8 cellular contexts compared by ENCODE assay signal in genomic region chr9:120929392-120929791, GRCh38. TPM values are rescaled to one million over a fixed set of nuclear protein-coding genes. Genes with fewer than 3 reads are reported as not detected.
DNase-seq lines count a peak whose midpoint lies in the region; ATAC-seq, FAIRE-seq and TF ChIP-seq lines count a peak whose summit lies in the region.

No MANE protein-coding gene starts in this region.

- peak overlapping the region; percentile 92 for H3K9ac ChIP-seq in Karpas-422 (ENCODE audit: low read length)
- H3K9ac ChIP-seq in H1 (replicated peaks in 1 of 4; ENCODE audit: extremely low read depth in 1 of 4, low read depth in 3 of 4, low read length in 3 of 4) = peak overlapping the region in 2 of 4 experiments; percentile 24 to 37; a peak in 1 of 7 replicates

- TF ChIP-seq CTCF in BE2C (IDR thresholded peaks at IDR 0.05; ENCODE audit: low read depth, low read length) (no peak), H1 (IDR thresholded peaks at IDR 0.05; ENCODE audit: control extremely low read depth in 1 of 3, insufficient read depth in 1 of 3, low read depth in 1 of 3, low read length in 3 of 3) (no peak), GM20000 (IDR thresholded peaks at IDR 0.05; ENCODE audit: extremely low read depth, missing control alignments) (no peak)

- H4K20me1 ChIP-seq in Karpas-422 (ENCODE audit: insufficient read depth, low read depth, low read length) (no peaks in the 10 kb centered on the region), H1 (replicated peaks in 1 of 2; ENCODE audit: control insufficient read depth in 1 of 2, insufficient read depth in 2 of 2, low read length in 2 of 2) (no peaks in the 10 kb centered on the region)

- H2BK15ac ChIP-seq in H1 (ENCODE audit: low read length) = peak overlapping the region; percentile 82; the same call in 1 of the 2 replicates

- no peak overlapping the region for H3K18ac ChIP-seq in H1 (ENCODE audit: extremely low read depth, low read length)

- no peaks in the 10 kb centered on the region for H3K79me1 ChIP-seq in H1 (ENCODE audit: low read depth, low read length)

- H3K9me3 ChIP-seq in BE2C (no peaks in the 10 kb centered on the region), Karpas-422 (ENCODE audit: low read length) (no peaks in the 10 kb centered on the region), H1 (ENCODE audit: insufficient read depth in 2 of 2, low read depth in 1 of 2, low read length in 1 of 2) (no peaks in the 10 kb centered on the region)

- no peak overlapping the region for H2BK120ac ChIP-seq in H1 (replicated peaks; ENCODE audit: low read depth, low read length)

- H3K79me2 ChIP-seq in Karpas-422 (ENCODE audit: low read length) = no peaks in the 10 kb centered on the region
- H3K79me2 ChIP-seq in H1 (ENCODE audit: control insufficient read depth in 1 of 2, insufficient read depth in 2 of 2, low read length in 2 of 2) = no peaks in the 10 kb centered on the region

- POLR2A ChIA-PET in H1 (lab: Charles Lee; ENCODE audit: partially characterized antibody) = interaction anchor here (0.6 to 2.2 kb wide), 6 partner anchors 10 to 87 kb away, joined by 3 to 14 read pairs (median 3); partner anchors contain the start of gene PSMD5

- DNase-seq in BE2C = no peak
- no peak for DNase-seq in Karpas-422
- DNase-seq in H1 (ENCODE audit: low read depth in 1 of 2, low spot score in 2 of 2) = no peak
- no peak for DNase-seq in natural killer cell treated with Interleukin-12 subunit alpha and Interleukin-12 subunit beta and Interleukin-15 and Interleukin-18, amount 100 ng/mL, for 72 hours (ENCODE audit: low spot score)
- DNase-seq in GM20000 (ENCODE audit: low spot score) = no peak
- DNase-seq in hepatic stellate cell (ENCODE audit: low spot score) = no peak

- H3K9me2 ChIP-seq in Karpas-422 (replicated peaks; ENCODE audit: insufficient read depth, low read length) = no peaks in the 10 kb centered on the region

- H2AFZ ChIP-seq in Karpas-422 (ENCODE audit: low read length) (no peak overlapping the region), H1 (ENCODE audit: low read length) (peak overlapping the region; percentile 83)

- no peak for FAIRE-seq in H1 (lab: Jason Lieb, UNC)

- CTCF ChIA-PET in H1 (lab: Charles Lee; ENCODE audit: partially characterized antibody) = interaction anchor here (0.8 to 2.2 kb wide), 12 partner anchors 10 to 130 kb away, joined by 3 to 8 read pairs (median 4); partner anchors contain the start of gene PHF19

- no peak overlapping the region for H3K56ac ChIP-seq in H1 (replicated peaks; ENCODE audit: insufficient read length, low read depth, low read length)

- no peak overlapping the region for H2BK20ac ChIP-seq in H1 (ENCODE audit: low read length)

- H3K27ac Mint-ChIP-seq in natural killer cell treated with Interleukin-12 subunit alpha and Interleukin-12 subunit beta and Interleukin-15 and Interleukin-18, amount 100 ng/mL, for 72 hours = peak overlapping the region; percentile 97

- H4K91ac ChIP-seq in H1 (replicated peaks; ENCODE audit: insufficient read length, low read length) = peak overlapping the region; percentile 73

- H3K4me3 ChIP-seq in BE2C (ENCODE audit: low read depth, low read length) (peak overlapping the region; percentile 66), Karpas-422 (ENCODE audit: low read length) (peak overlapping the region; percentile 73), H1 (ENCODE audit: extremely low read depth in 1 of 4, insufficient read depth in 2 of 4, low read depth in 3 of 4, low read length in 4 of 4) (peak overlapping the region; percentile 51 to 81 (median 64))

- no peak for TF ChIP-seq EP300 in H1 (IDR thresholded peaks at IDR 0.05; ENCODE audit: borderline replicate concordance in 1 of 2, low read depth in 2 of 2, low read length in 2 of 2)

- H3K27me3 Mint-ChIP-seq in natural killer cell treated with Interleukin-12 subunit alpha and Interleukin-12 subunit beta and Interleukin-15 and Interleukin-18, amount 100 ng/mL, for 72 hours = no peaks in the 10 kb centered on the region

- H3K36me3 ChIP-seq in BE2C (no peaks in the 10 kb centered on the region), Karpas-422 (ENCODE audit: insufficient read depth, low read length) (0 out of 2 replicates have a peak, but pooled peaks cover 9% of the 10 kb centered on the region), H1 (ENCODE audit: control insufficient read depth in 2 of 4, insufficient read depth in 4 of 4, low read length in 3 of 4) (no peaks in the 10 kb centered on the region)

- no peak overlapping the region for H3K4ac ChIP-seq in H1 (replicated peaks; ENCODE audit: insufficient read length, low read depth, low read length)

- H3K4me1 ChIP-seq in BE2C = peaks cover 10% of the 10 kb centered on the region
- H3K4me1 ChIP-seq in Karpas-422 (ENCODE audit: low read length) = peaks cover 93% of the 10 kb centered on the region
- H3K4me1 ChIP-seq in H1 (replicated peaks in 1 of 4; ENCODE audit: control insufficient read depth in 3 of 4, insufficient read depth in 4 of 4, low read length in 3 of 4) = peaks cover 0 to 23% (median 13%) of the 10 kb centered on the region in 4 experiments; a peak in 6 of 7 replicates

- H4K5ac ChIP-seq in H1 (ENCODE audit: insufficient read length, low read depth, low read length) = no peak overlapping the region

- H3K4me3 Mint-ChIP-seq in natural killer cell treated with Interleukin-12 subunit alpha and Interleukin-12 subunit beta and Interleukin-15 and Interleukin-18, amount 100 ng/mL, for 72 hours = peak overlapping the region; percentile 76

- 64% methylated on average over 10 of the region's 10 CpGs; no CpG with 5 or more reads in 1 of the 2 experiments for WGBS in H1 (ENCODE audit: extremely low coverage in 1 of 2, insufficient coverage in 1 of 2, insufficient read length in 1 of 2, insufficient replicate concordance in 2 of 2, low coverage in 1 of 2, low lambda C conversion rate in 2 of 2, missing lambda C conversion rate in 1 of 2), 2 experiments

- H3K27me3 ChIP-seq in BE2C = no peaks in the 10 kb centered on the region
- no peaks in the 10 kb centered on the region for H3K27me3 ChIP-seq in Karpas-422 (ENCODE audit: low read length)
- H3K27me3 ChIP-seq in H1 (replicated peaks in 1 of 4; ENCODE audit: control insufficient read depth in 3 of 4, extremely low read depth in 1 of 4, insufficient read depth in 3 of 4, low read length in 3 of 4) = peaks cover 0 to 6% (median 2%) of the 10 kb centered on the region in 4 experiments; a peak in 1 of 7 replicates

- H3K23me2 ChIP-seq in H1 (ENCODE audit: low read depth, low read length) = peaks cover 3% of the 10 kb centered on the region; the same call in 1 of the 2 replicates

- no peak overlapping the region for H3K23ac ChIP-seq in H1 (ENCODE audit: insufficient read length)

- H3K9me3 Mint-ChIP-seq in natural killer cell treated with Interleukin-12 subunit alpha and Interleukin-12 subunit beta and Interleukin-15 and Interleukin-18, amount 100 ng/mL, for 72 hours = no peaks in the 10 kb centered on the region

- H3K36me3 Mint-ChIP-seq in natural killer cell treated with Interleukin-12 subunit alpha and Interleukin-12 subunit beta and Interleukin-15 and Interleukin-18, amount 100 ng/mL, for 72 hours = peaks cover under 1% of the 10 kb centered on the region

- no peak overlapping the region for H2BK12ac ChIP-seq in H1 (ENCODE audit: low read depth, low read length)

- H2AK5ac ChIP-seq in H1 (ENCODE audit: low read depth, low read length) = no peak overlapping the region

- no peak overlapping the region for H3K14ac ChIP-seq in H1 (ENCODE audit: insufficient read length)

- H3K4me1 Mint-ChIP-seq in natural killer cell treated with Interleukin-12 subunit alpha and Interleukin-12 subunit beta and Interleukin-15 and Interleukin-18, amount 100 ng/mL, for 72 hours (ENCODE audit: low read depth in 2 of 2) = peaks cover 72 to 88% of the 10 kb centered on the region in 2 donors

- no peak overlapping the region for H2BK5ac ChIP-seq in H1 (ENCODE audit: low read depth, low read length)

- H3K27ac ChIP-seq in Karpas-422 (ENCODE audit: low read length) = peak overlapping the region; percentile 95
- H3K27ac ChIP-seq in H1 (ENCODE audit: low read depth, low read length) = no peak overlapping the region

- H4K8ac ChIP-seq in H1 (ENCODE audit: extremely low read depth, insufficient read depth, low read length) = peak overlapping the region; percentile 76; the same call in 1 of the 2 replicates

- TF ChIP-seq RAD21 in H1 (IDR thresholded peaks at IDR 0.05 in 1 of 2, conservative IDR thresholded peaks at IDR 0.05 in 1 of 2; ENCODE audit: low read depth in 2 of 2, low read length in 2 of 2) = no peak

- peak overlapping the region; percentile 80 for H3K4me2 ChIP-seq in Karpas-422 (ENCODE audit: low read depth, low read length, poor library complexity, severe bottlenecking)
- peak overlapping the region; percentile 77 to 91 for H3K4me2 ChIP-seq in H1 (ENCODE audit: insufficient read depth in 1 of 2, low read depth in 2 of 2, low read length in 2 of 2)

- TF ChIP-seq POLR2A in H1 (IDR thresholded peaks at IDR 0.05; ENCODE audit: control extremely low read depth in 1 of 2, low read depth in 2 of 2, low read length in 2 of 2) = no peak

- no peak for ATAC-seq in natural killer cell treated with Interleukin-12 subunit alpha and Interleukin-12 subunit beta and Interleukin-15 and Interleukin-18, amount 100 ng/mL, for 72 hours
- no peak for ATAC-seq in GM19035 (IDR thresholded peaks at IDR 0.05; ENCODE audit: unreplicated experiment)
- no peak for ATAC-seq in HG03045 (IDR thresholded peaks at IDR 0.05; ENCODE audit: unreplicated experiment)

RNA-seq across cellular contexts. Expression of gene TRAF1, which starts 2.8 kb away (rescaled TPM):
- polyA plus RNA-seq in BE2C (2012; ENCODE audit: insufficient read depth, insufficient read length, low read depth) = 2.3 TPM
- 18.8 and 23.8 TPM in 2 replicates for total RNA-seq in Karpas-422 (2014; rRNA removed; shearing (Covaris generic); ENCODE audit: low replicate concordance)
- total RNA-seq in H1 (2021; fragmentation: NEBNext Ultra II Directional; extraction: Animal tissue kit (Norgen Biotek cat#: 25700)) = 1.5 and 1.6 TPM in 2 replicates
- 3.1 and 3.2 TPM in 2 replicates for polyA plus RNA-seq in H1 (2011; rRNA removed)
- polyA plus RNA-seq in H1 (2011; cell fraction: cytosol; rRNA removed) = 4.9 TPM
- polyA plus RNA-seq in H1 (2011; cell fraction: nucleus; rRNA removed) = 7.4 TPM
- polyA plus RNA-seq in H1 (2012, experiment 1 of 2) = 1.8 to 3.0 TPM (median 2.2 TPM) in 4 replicates
- polyA plus RNA-seq in H1 (2012, experiment 2 of 2) = 0.80 TPM
- polyA plus RNA-seq in H1 (2013, experiment 1 of 2) = 1.2 TPM
- 1.1 TPM for polyA plus RNA-seq in H1 (2013, experiment 2 of 2)
- polyA minus RNA-seq in H1 (2011; rRNA and poly(A)+ RNA removed) = 4.5 and 4.6 TPM in 2 replicates
- polyA minus RNA-seq in H1 (2011; cell fraction: cytosol; rRNA and poly(A)+ RNA removed) = 1.6 TPM
- polyA minus RNA-seq in H1 (2011; cell fraction: nucleus; rRNA and poly(A)+ RNA removed) = 6.9 TPM
- 100 to 1,000 TPM; 145 to 375 TPM for total RNA-seq in natural killer cell treated with Interleukin-12 subunit alpha and Interleukin-12 subunit beta and Interleukin-15 and Interleukin-18, amount 100 ng/mL, for 72 hours

RNA-seq across cellular contexts. Expression of gene PHF19, which starts 52.4 kb away (rescaled TPM):
- polyA plus RNA-seq in BE2C (2012; ENCODE audit: insufficient read depth, insufficient read length, low read depth) = 49.6 TPM
- total RNA-seq in Karpas-422 (2014; rRNA removed; shearing (Covaris generic); ENCODE audit: low replicate concordance) = 34.8 and 76.9 TPM in 2 replicates
- total RNA-seq in H1 (2021; fragmentation: NEBNext Ultra II Directional; extraction: Animal tissue kit (Norgen Biotek cat#: 25700)) = 30.2 and 31.8 TPM in 2 replicates
- 28.2 and 31.0 TPM in 2 replicates for polyA plus RNA-seq in H1 (2011; rRNA removed)
- polyA plus RNA-seq in H1 (2011; cell fraction: cytosol; rRNA removed) = 25.8 TPM
- 48.1 TPM for polyA plus RNA-seq in H1 (2011; cell fraction: nucleus; rRNA removed)
- polyA plus RNA-seq in H1 (2012, experiment 1 of 2) = 26.2 to 35.4 TPM (median 31.5 TPM) in 4 replicates
- 29.9 TPM for polyA plus RNA-seq in H1 (2012, experiment 2 of 2)
- 24.5 TPM for polyA plus RNA-seq in H1 (2013, experiment 1 of 2)
- 23.1 TPM for polyA plus RNA-seq in H1 (2013, experiment 2 of 2)
- polyA minus RNA-seq in H1 (2011; rRNA and poly(A)+ RNA removed) = 26.6 and 43.7 TPM in 2 replicates
- polyA minus RNA-seq in H1 (2011; cell fraction: cytosol; rRNA and poly(A)+ RNA removed) = 16.2 TPM
- polyA minus RNA-seq in H1 (2011; cell fraction: nucleus; rRNA and poly(A)+ RNA removed) = 28.2 TPM
- total RNA-seq in natural killer cell treated with Interleukin-12 subunit alpha and Interleukin-12 subunit beta and Interleukin-15 and Interleukin-18, amount 100 ng/mL, for 72 hours = 100 to 1,000 TPM in 1 of 2 donors, 10 to 100 TPM in 1; 97.4 to 177 TPM
